In genomic region chr5:62312674-62313073, GRCh38 we compare ENCODE assay signal across 21 cellular contexts. TPM values are rescaled to one million over a fixed set of nuclear protein-coding genes. Genes with fewer than 3 reads are reported as not detected.
DNase-seq lines count a peak whose midpoint lies in the region; ATAC-seq, FAIRE-seq and TF ChIP-seq lines count a peak whose summit lies in the region.
"Had no signal": no experiment of that assay in that cellular context is flagged by ENCODE, and none has a peak within 500 bp of the region (broad histone marks: within the 10 kb centered on the region; RNA-seq: fewer than 3 reads in every experiment).

No MANE protein-coding gene starts in this region.

- CTCF ChIA-PET in activated CD8-positive, alpha-beta memory T cell treated with anti-CD3 and anti-CD28 coated beads, Interleukin-2, amount 10 ng/mL, durations not matched to agents 7 days and 5 days (lab: Charles Lee), result no interaction called here

- H3K36me3 ChIP-seq in SK-N-MC (ENCODE audit: insufficient read depth, low read length), result peaks cover 23% of the 10 kb centered on the region
- H3K36me3 ChIP-seq: adrenal gland, heart right ventricle, right lobe of liver, thyroid gland had no signal

- TF ChIP-seq POLR2A in GM12891 (IDR thresholded peaks at IDR 0.05; ENCODE audit: low read depth, low read length), result no peak

- H3K27ac ChIP-seq in SK-N-MC, result peak overlapping the region; percentile 22; the same call in 1 of the 2 replicates
- H3K27ac ChIP-seq: A549, adrenal gland, heart right ventricle, right lobe of liver, RWPE1, thyroid gland had no signal

- no peaks in the 10 kb centered on the region for H3K9me3 ChIP-seq in SK-N-MC (ENCODE audit: low read depth, low read length)
- H3K9me3 ChIP-seq: A549, adrenal gland, heart right ventricle, right lobe of liver, thyroid gland had no signal

- H3K4me3 ChIP-seq in SK-N-MC, result no peak overlapping the region
- H3K4me3 ChIP-seq: A549, adrenal gland, heart right ventricle, lung, right lobe of liver, thyroid gland had no signal

- peaks cover 58% of the 10 kb centered on the region for H3K36me3 Mint-ChIP-seq in activated CD8-positive, alpha-beta memory T cell treated with anti-CD3 and anti-CD28 coated beads, Interleukin-2, amount 10 ng/mL, durations not matched to agents 7 days and 5 days
- H3K36me3 Mint-ChIP-seq in stimulated activated effector memory CD8-positive, alpha-beta T cell treated with anti-CD3 and anti-CD28 coated beads, Interleukin-12 subunit alpha, Interleukin-12 subunit beta, amount 100 ng/mL, for 72 hours, result peaks cover 100% of the 10 kb centered on the region
- peaks cover 16% of the 10 kb centered on the region for H3K36me3 Mint-ChIP-seq in HFFc6 (ENCODE audit: low read depth)
- peaks cover 55% of the 10 kb centered on the region for H3K36me3 Mint-ChIP-seq in activated T-helper 1 cell treated with anti-CD3 and anti-CD28 coated beads, Interleukin-12 subunit alpha, Interleukin-12 subunit beta, Interleukin-2, Interleukin-4 antibody, amounts not matched to agents 30 ng/mL and 10 ng/mL and 1 ng/mL, durations not matched to agents 14 hours and 24 hours and 36 hours (ENCODE audit: low read depth)

- no peak for FAIRE-seq in GM12891 (lab: Jason Lieb, UNC)
- FAIRE-seq: A549, G401.6 had no signal

- peak overlapping the region; percentile 19 for H3K27ac Mint-ChIP-seq in activated CD8-positive, alpha-beta memory T cell treated with anti-CD3 and anti-CD28 coated beads, Interleukin-2, amount 10 ng/mL, durations not matched to agents 7 days and 5 days
- H3K27ac Mint-ChIP-seq in stimulated activated effector memory CD8-positive, alpha-beta T cell treated with anti-CD3 and anti-CD28 coated beads, Interleukin-12 subunit alpha, Interleukin-12 subunit beta, amount 100 ng/mL, for 72 hours, result peak overlapping the region; percentile 89
- H3K27ac Mint-ChIP-seq in HFFc6, result no peak overlapping the region; the same call in 1 of the 2 replicates
- H3K27ac Mint-ChIP-seq in activated T-helper 1 cell treated with anti-CD3 and anti-CD28 coated beads, Interleukin-12 subunit alpha, Interleukin-12 subunit beta, Interleukin-2, Interleukin-4 antibody, amounts not matched to agents 30 ng/mL and 10 ng/mL and 1 ng/mL, durations not matched to agents 14 hours and 24 hours and 36 hours, result no peak overlapping the region

- TF ChIP-seq CTCF in HFFc6 (IDR thresholded peaks at IDR 0.05), result no peak

- no peak overlapping the region for H3K9ac ChIP-seq in SK-N-MC (ENCODE audit: insufficient read length)

- H3K4me3 Mint-ChIP-seq in activated CD8-positive, alpha-beta memory T cell treated with anti-CD3 and anti-CD28 coated beads, Interleukin-2, amount 10 ng/mL, durations not matched to agents 7 days and 5 days, result no peak overlapping the region
- H3K4me3 Mint-ChIP-seq in stimulated activated effector memory CD8-positive, alpha-beta T cell treated with anti-CD3 and anti-CD28 coated beads, Interleukin-12 subunit alpha, Interleukin-12 subunit beta, amount 100 ng/mL, for 72 hours, result peak overlapping the region; percentile 98
- H3K4me3 Mint-ChIP-seq in HFFc6, result no peak overlapping the region
- H3K4me3 Mint-ChIP-seq in activated T-helper 1 cell treated with anti-CD3 and anti-CD28 coated beads, Interleukin-12 subunit alpha, Interleukin-12 subunit beta, Interleukin-2, Interleukin-4 antibody, amounts not matched to agents 30 ng/mL and 10 ng/mL and 1 ng/mL, durations not matched to agents 14 hours and 24 hours and 36 hours, result no peak overlapping the region
- H3K4me3 Mint-ChIP-seq: stimulated activated naive CD8-positive, alpha-beta T cell treated with anti-CD3 and anti-CD28 coated beads, Interleukin-15, Interleukin-2, amounts not matched to agents 100 ng/mL and 50 ng/mL, for 24 hours had no signal

- H3K9me3 Mint-ChIP-seq in activated CD8-positive, alpha-beta memory T cell treated with anti-CD3 and anti-CD28 coated beads, Interleukin-2, amount 10 ng/mL, durations not matched to agents 7 days and 5 days (ENCODE audit: low read depth), result no peaks in the 10 kb centered on the region
- H3K9me3 Mint-ChIP-seq in stimulated activated effector memory CD8-positive, alpha-beta T cell treated with anti-CD3 and anti-CD28 coated beads, Interleukin-12 subunit alpha, Interleukin-12 subunit beta, amount 100 ng/mL, for 72 hours, result no peaks in the 10 kb centered on the region
- no peaks in the 10 kb centered on the region for H3K9me3 Mint-ChIP-seq in HFFc6
- no peaks in the 10 kb centered on the region for H3K9me3 Mint-ChIP-seq in activated T-helper 1 cell treated with anti-CD3 and anti-CD28 coated beads, Interleukin-12 subunit alpha, Interleukin-12 subunit beta, Interleukin-2, Interleukin-4 antibody, amounts not matched to agents 30 ng/mL and 10 ng/mL and 1 ng/mL, durations not matched to agents 14 hours and 24 hours and 36 hours
- H3K9me3 Mint-ChIP-seq: brain; stimulated activated naive CD8-positive, alpha-beta T cell treated with anti-CD3 and anti-CD28 coated beads, Interleukin-15, Interleukin-2, amounts not matched to agents 100 ng/mL and 50 ng/mL, for 24 hours had no signal

- no peak for DNase-seq in activated CD8-positive, alpha-beta memory T cell treated with anti-CD3 and anti-CD28 coated beads, Interleukin-2, amount 10 ng/mL, durations not matched to agents 7 days and 5 days
- DNase-seq in activated CD8-positive, alpha-beta memory T cell treated with anti-CD3 and anti-CD28 coated beads, Interleukin-2, amount 50 U/mL, for 4 hours, result no peak
- DNase-seq in SK-N-MC (ENCODE audit: low read depth, low spot score) (no peak), left colon (no peak), HFFc6 (no peak), GM12891 (ENCODE audit: insufficient read length, low spot score) (no peak)
- no peak for DNase-seq in stimulated activated effector memory CD8-positive, alpha-beta T cell treated with anti-CD3 and anti-CD28 coated beads, Interleukin-12 subunit alpha, Interleukin-12 subunit beta, amount 100 ng/mL, for 72 hours (ENCODE audit: low spot score in 2 of 2)
- DNase-seq in activated T-helper 1 cell treated with anti-CD3 and anti-CD28 coated beads, Interleukin-12 subunit alpha, Interleukin-12 subunit beta, Interleukin-2, Interleukin-4 antibody, amounts not matched to agents 30 ng/mL and 10 ng/mL and 1 ng/mL, durations not matched to agents 14 hours and 24 hours and 36 hours (ENCODE audit: low spot score), result no peak
- DNase-seq: activated effector memory CD4-positive, alpha-beta T cell treated with Interleukin-2 at 50 U/mL for 16 hours; adrenal gland; AML-193; heart right ventricle; NCI-H1436; right lobe of liver; thyroid gland had no signal

- intact Hi-C loops in left colon (cut with DNase I, micrococcal nuclease), result no loop called here
- intact Hi-C loops in activated T-helper 1 cell treated with anti-CD3 and anti-CD28 coated beads, Interleukin-12 subunit alpha, Interleukin-12 subunit beta, Interleukin-2, Interleukin-4 antibody, amounts not matched to agents 30 ng/mL and 10 ng/mL and 1 ng/mL, durations not matched to agents 14 hours and 24 hours and 36 hours (cut with micrococcal nuclease), result loop anchor here (2.0 kb wide), 1 partner anchor 14 kb away; no protein-coding TSS in a partner anchor

- H3K4me1 Mint-ChIP-seq in activated CD8-positive, alpha-beta memory T cell treated with anti-CD3 and anti-CD28 coated beads, Interleukin-2, amount 10 ng/mL, durations not matched to agents 7 days and 5 days, result peaks cover 79% of the 10 kb centered on the region
- peaks cover 80% of the 10 kb centered on the region for H3K4me1 Mint-ChIP-seq in stimulated activated effector memory CD8-positive, alpha-beta T cell treated with anti-CD3 and anti-CD28 coated beads, Interleukin-12 subunit alpha, Interleukin-12 subunit beta, amount 100 ng/mL, for 72 hours
- peaks cover 75% of the 10 kb centered on the region for H3K4me1 Mint-ChIP-seq in HFFc6 (ENCODE audit: low read depth)
- peaks cover 84% of the 10 kb centered on the region for H3K4me1 Mint-ChIP-seq in activated T-helper 1 cell treated with anti-CD3 and anti-CD28 coated beads, Interleukin-12 subunit alpha, Interleukin-12 subunit beta, Interleukin-2, Interleukin-4 antibody, amounts not matched to agents 30 ng/mL and 10 ng/mL and 1 ng/mL, durations not matched to agents 14 hours and 24 hours and 36 hours (ENCODE audit: low read depth)

- H3K27me3 Mint-ChIP-seq in activated CD8-positive, alpha-beta memory T cell treated with anti-CD3 and anti-CD28 coated beads, Interleukin-2, amount 10 ng/mL, durations not matched to agents 7 days and 5 days, result no peaks in the 10 kb centered on the region
- H3K27me3 Mint-ChIP-seq in HFFc6 (ENCODE audit: insufficient read depth), result no peaks in the 10 kb centered on the region; the same call in 1 of the 2 replicates
- no peaks in the 10 kb centered on the region for H3K27me3 Mint-ChIP-seq in activated T-helper 1 cell treated with anti-CD3 and anti-CD28 coated beads, Interleukin-12 subunit alpha, Interleukin-12 subunit beta, Interleukin-2, Interleukin-4 antibody, amounts not matched to agents 30 ng/mL and 10 ng/mL and 1 ng/mL, durations not matched to agents 14 hours and 24 hours and 36 hours (ENCODE audit: insufficient read depth)
- H3K27me3 Mint-ChIP-seq: brain; stimulated activated naive CD8-positive, alpha-beta T cell treated with anti-CD3 and anti-CD28 coated beads, Interleukin-15, Interleukin-2, amounts not matched to agents 100 ng/mL and 50 ng/mL, for 24 hours had no signal

- ATAC-seq in activated CD8-positive, alpha-beta memory T cell treated with anti-CD3 and anti-CD28 coated beads, Interleukin-2, amount 10 ng/mL, durations not matched to agents 7 days and 5 days, result no peak
- peak; percentile 94 for ATAC-seq in left colon
- no peak for ATAC-seq in stimulated activated effector memory CD8-positive, alpha-beta T cell treated with anti-CD3 and anti-CD28 coated beads, Interleukin-12 subunit alpha, Interleukin-12 subunit beta, amount 100 ng/mL, for 72 hours
- ATAC-seq: A549, heart right ventricle, right lobe of liver had no signal

TF ChIP-seq in GM12891, 5 proteins besides CTCF, POLR2A, EP300 and RAD21:
- TF ChIP-seq TAF1 (IDR thresholded peaks at IDR 0.05; ENCODE audit: low read depth, low read length) (no peak), PAX5 (IDR thresholded peaks at IDR 0.05; ENCODE audit: insufficient read depth, low read length, severe bottlenecking) (no peak), SPI1 (IDR thresholded peaks at IDR 0.05; ENCODE audit: low read depth, low read length) (no peak), POU2F2 (IDR thresholded peaks at IDR 0.05; ENCODE audit: low read depth, low read length) (no peak), POLR2AphosphoS5 (IDR thresholded peaks at IDR 0.05; ENCODE audit: low read depth, low read length) (no peak)
TF ChIP-seq in GM12891: peak in this region for 0.

RNA-seq across cellular contexts. Expression of gene KIF2A, which starts 6.7 kb away (rescaled TPM):
- 100 to 1,000 TPM; 194 to 225 TPM for total RNA-seq in activated CD8-positive, alpha-beta memory T cell treated with anti-CD3 and anti-CD28 coated beads, Interleukin-2, amount 10 ng/mL, durations not matched to agents 7 days and 5 days
- total RNA-seq in left colon, result 10 to 100 TPM; 30.6 to 46.9 TPM
- 10 to 100 TPM; 39.9 to 54.0 (median 49.3) TPM for total RNA-seq in HFFc6 (2021; fragmentation: NEBNext Ultra II Directional; extraction: Animal tissue kit (Norgen Biotek cat#: 25700))
- 43.8 TPM for polyA plus RNA-seq in GM12891 (2012; ENCODE audit: low read depth, missing spikeins)
- total RNA-seq in activated T-helper 1 cell treated with anti-CD3 and anti-CD28 coated beads, Interleukin-12 subunit alpha, Interleukin-12 subunit beta, Interleukin-2, Interleukin-4 antibody, amounts not matched to agents 30 ng/mL and 10 ng/mL and 1 ng/mL, durations not matched to agents 14 hours and 24 hours and 36 hours, result 235 and 240 TPM in 2 replicates

Comparison
In these comparisons a context has a peak if more than half of its experiments do, and no peak if none do; other contexts are left out.
1. H3K27ac Mint-ChIP-seq: peak in activated CD8-positive, alpha-beta memory T cell treated with anti-CD3 and anti-CD28 coated beads, Interleukin-2, amount 10 ng/mL, durations not matched to agents 7 days and 5 days (single experiment) and stimulated activated effector memory CD8-positive, alpha-beta T cell treated with anti-CD3 and anti-CD28 coated beads, Interleukin-12 subunit alpha, Interleukin-12 subunit beta, amount 100 ng/mL, for 72 hours (single experiment); none in HFFc6 (single experiment) and activated T-helper 1 cell treated with anti-CD3 and anti-CD28 coated beads, Interleukin-12 subunit alpha, Interleukin-12 subunit beta, Interleukin-2, Interleukin-4 antibody, amounts not matched to agents 30 ng/mL and 10 ng/mL and 1 ng/mL, durations not matched to agents 14 hours and 24 hours and 36 hours (single experiment).